ENCODE assay signal across 8 cellular contexts in the genomic region with DNA sequence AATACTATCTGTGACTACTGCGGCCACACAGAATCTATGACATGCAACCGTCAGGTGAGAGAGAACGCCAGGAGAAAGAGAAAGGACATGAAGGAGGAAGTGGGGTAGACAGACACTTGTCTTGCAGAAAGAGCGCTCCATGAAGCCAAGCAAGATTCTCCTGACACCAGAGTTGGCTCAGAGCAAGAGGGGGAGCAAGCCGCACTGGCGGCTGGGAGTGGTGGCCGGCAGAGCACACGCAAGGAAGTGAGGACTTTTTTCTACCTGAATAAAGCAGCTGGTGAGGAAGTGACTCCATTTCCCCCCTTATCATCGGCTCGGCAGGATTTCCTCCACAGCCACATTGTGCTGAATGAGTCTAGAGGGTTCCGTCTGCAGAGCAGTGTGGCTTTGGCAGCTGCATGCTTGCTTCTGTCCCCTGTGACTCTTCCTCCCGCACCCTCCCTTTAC.
DNase-seq lines count a peak whose midpoint lies in the region; ATAC-seq and TF ChIP-seq lines count a peak whose summit lies in the region.

No MANE protein-coding gene starts in this region.

- H3K27me3 ChIP-seq in HL-60 (ENCODE audit: insufficient read depth, poor library complexity, severe bottlenecking) (no peaks in the 10 kb centered on the region), mucosa of rectum (ENCODE audit: control insufficient read depth in 2 of 2, insufficient read depth in 2 of 2, low read length in 2 of 2) (no peaks in the 10 kb centered on the region)

- H3K36me3 ChIP-seq in mucosa of rectum (ENCODE audit: control insufficient read depth in 2 of 2, insufficient read depth in 2 of 2, low read length in 2 of 2) = no peaks in the 10 kb centered on the region

- H3K4me3 ChIP-seq in HL-60 (replicated peaks; ENCODE audit: insufficient read depth, low read length) (peak overlapping the region; percentile 2; the same call in 1 of the 2 replicates), mucosa of rectum (ENCODE audit: low read length in 2 of 2) (peak overlapping the region; percentile 42 to 65)

- H3K9me3 ChIP-seq in mucosa of rectum (ENCODE audit: control insufficient read depth in 2 of 2, low read length in 2 of 2) = no peaks in the 10 kb centered on the region

- peak overlapping the region; percentile 66 for H3K27ac ChIP-seq in HL-60 (replicated peaks)
- peak overlapping the region; percentile 40 to 78 for H3K27ac ChIP-seq in mucosa of rectum (ENCODE audit: low read depth in 2 of 2, low read length in 2 of 2)

- TF ChIP-seq CTCF in HL-60 (IDR thresholded peaks at IDR 0.05; ENCODE audit: insufficient read depth, low read length) = no peak

- DNase-seq in HL-60 (ENCODE audit: low read depth in 1 of 2, low spot score in 1 of 2) = peak in 1 of 2 experiments; percentile 79
- DNase-seq in activated T-helper 1 cell treated with Interleukin-2 at 50 U/mL for 16 hours (ENCODE audit: low read depth) = peak; percentile 37
- no peak for DNase-seq in iPS-NIHi11 (ENCODE audit: low spot score)
- DNase-seq in ecto neural progenitor cell (ENCODE audit: low spot score) = no peak
- DNase-seq in SIG-M5 (lab: John Stamatoyannopoulos, UW) = no peak

- H3K4me1 ChIP-seq in mucosa of rectum (ENCODE audit: control insufficient read depth in 2 of 2, insufficient read depth in 2 of 2, low read length in 2 of 2) = peaks cover 0 to 18% of the 10 kb centered on the region in 2 donors

- peak overlapping the region; percentile 11 to 44 for H3K9ac ChIP-seq in mucosa of rectum (ENCODE audit: low read depth in 1 of 2, low read length in 2 of 2)

- ATAC-seq in GM18511 (IDR thresholded peaks at IDR 0.05; ENCODE audit: unreplicated experiment) (peak; percentile 29), GM21447 (IDR thresholded peaks at IDR 0.05; ENCODE audit: unreplicated experiment) (no peak)
